ENCODE assay signal across 8 cellular contexts in genomic region chr7:44104880-44105771, GRCh38. TPM values are rescaled to one million over a fixed set of nuclear protein-coding genes. Genes with fewer than 3 reads are reported as not detected.
A peak's percentile ranks its signal among the peaks of the same experiment; 100 is the strongest.
DNase-seq lines count a peak whose midpoint lies in the region; ATAC-seq and TF ChIP-seq lines count a peak whose summit lies in the region.

No MANE protein-coding gene starts in this region.

- ATAC-seq in HG02973 (IDR thresholded peaks at IDR 0.05; ENCODE audit: unreplicated experiment), result no peak
- no peak for ATAC-seq in GM18505 (IDR thresholded peaks at IDR 0.05; ENCODE audit: unreplicated experiment)

- H3K9me2 ChIP-seq in DOHH2 (replicated peaks; ENCODE audit: control insufficient read depth, low read length), result no peaks in the 10 kb centered on the region

- no peak for TF ChIP-seq POLR2A in GM18505 (IDR thresholded peaks at IDR 0.05; ENCODE audit: borderline replicate concordance, extremely low read depth, insufficient read depth, insufficient read length)

- peaks cover 34% of the 10 kb centered on the region for H3K27me3 ChIP-seq in DOHH2 (ENCODE audit: control insufficient read depth, low read length)
- peaks cover 6 to 29% of the 10 kb centered on the region in 2 donors for H3K27me3 ChIP-seq in muscle layer of colon (ENCODE audit: control insufficient read depth in 1 of 2, insufficient read depth in 2 of 2, low read length in 2 of 2)

- no peaks in the 10 kb centered on the region for H3K79me2 ChIP-seq in DOHH2 (ENCODE audit: control insufficient read depth, low read length)

- DNase-seq in RWPE1 (ENCODE audit: low spot score), result no peak
- peak; percentile 79 for DNase-seq in epithelial cell of proximal tubule (ENCODE audit: low read depth)
- no peak for DNase-seq in Kasumi-1 (lab: John Stamatoyannopoulos, UW)
- no peak for DNase-seq in NCI-H2029 treated with DMSO at 0.1 percent for 48 hours (lab: John Stamatoyannopoulos, UW)

- H3K27ac ChIP-seq in DOHH2 (ENCODE audit: low read depth, low read length) (no peak overlapping the region), RWPE1 (peak overlapping the region; percentile 45), muscle layer of colon (ENCODE audit: low read depth, low read length) (peak overlapping the region; percentile 61)

- H3F3A ChIP-seq in DOHH2 (ENCODE audit: control insufficient read depth, insufficient read depth), result peaks cover 4% of the 10 kb centered on the region; the same call in 1 of the 2 replicates

- H4K20me1 ChIP-seq in DOHH2 (ENCODE audit: control insufficient read depth, insufficient read depth, low read depth, low read length), result no peaks in the 10 kb centered on the region

- peak overlapping the region; percentile 27 for H3K9ac ChIP-seq in muscle layer of colon (ENCODE audit: low read length)

- 0 out of 2 replicates have a peak overlapping the region, but pooled peaks have one; percentile 6 for H3K4me2 ChIP-seq in DOHH2 (ENCODE audit: low read length)

- H3K9me3 ChIP-seq in DOHH2 (ENCODE audit: control insufficient read depth, insufficient read depth, low read length) (no peaks in the 10 kb centered on the region), muscle layer of colon (ENCODE audit: low read length) (no peaks in the 10 kb centered on the region)

- POLR2A ChIA-PET in RWPE1 (lab: Yijun Ruan, JAX; ENCODE audit: low non-redundant PET), result no interaction called here

- H3K4me1 ChIP-seq in DOHH2 (ENCODE audit: control insufficient read depth, low read length), result peaks cover 20% of the 10 kb centered on the region
- H3K4me1 ChIP-seq in muscle layer of colon (ENCODE audit: insufficient read depth, low read length), result no peaks in the 10 kb centered on the region

- H3K4me3 ChIP-seq in DOHH2 (ENCODE audit: low read length), result no peak overlapping the region
- peak overlapping the region; percentile 23 for H3K4me3 ChIP-seq in epithelial cell of proximal tubule (ENCODE audit: low read depth, low read length)
- peak overlapping the region; percentile 58 to 64 for H3K4me3 ChIP-seq in muscle layer of colon (ENCODE audit: low read depth in 1 of 2, low read length in 2 of 2)

- no peak for TF ChIP-seq CTCF in DOHH2 (IDR thresholded peaks at IDR 0.05; ENCODE audit: low read depth, low read length, poor library complexity, severe bottlenecking)
- no peak for TF ChIP-seq CTCF in RWPE1 (conservative IDR thresholded peaks at IDR 0.05; ENCODE audit: low read depth)
- no peak for TF ChIP-seq CTCF in epithelial cell of proximal tubule (conservative IDR thresholded peaks at IDR 0.05; ENCODE audit: low read depth, low read length)

- no peaks in the 10 kb centered on the region for H3K36me3 ChIP-seq in DOHH2 (ENCODE audit: control insufficient read depth, low read length)
- no peaks in the 10 kb centered on the region for H3K36me3 ChIP-seq in muscle layer of colon (ENCODE audit: insufficient read depth, low read length)

- CTCF ChIA-PET in RWPE1 (lab: Yijun Ruan, JAX), result no interaction called here

RNA-seq across cellular contexts. Expression of gene AEBP1, which starts 1.0 kb away (rescaled TPM):
- 37.3 and 78.4 TPM in 2 replicates for total RNA-seq in epithelial cell of proximal tubule

RNA-seq across cellular contexts. Expression of gene POLD2, which starts 18.2 kb away (rescaled TPM):
- total RNA-seq in epithelial cell of proximal tubule, result 92.7 and 160 TPM in 2 replicates

RNA-seq across cellular contexts. Expression of gene POLM, which starts 22.8 kb away (rescaled TPM):
- total RNA-seq in epithelial cell of proximal tubule, result 8.0 and 19.1 TPM in 2 replicates

RNA-seq across cellular contexts. Expression of gene MYL7, which starts 36.0 kb away (rescaled TPM):
- total RNA-seq in epithelial cell of proximal tubule, result not detected in 2 replicates

RNA-seq across cellular contexts. Expression of gene PGAM2, which starts 39.8 kb away (rescaled TPM):
- not detected in 2 replicates for total RNA-seq in epithelial cell of proximal tubule
